15 cellular contexts compared by ENCODE assay signal in the genomic region with DNA sequence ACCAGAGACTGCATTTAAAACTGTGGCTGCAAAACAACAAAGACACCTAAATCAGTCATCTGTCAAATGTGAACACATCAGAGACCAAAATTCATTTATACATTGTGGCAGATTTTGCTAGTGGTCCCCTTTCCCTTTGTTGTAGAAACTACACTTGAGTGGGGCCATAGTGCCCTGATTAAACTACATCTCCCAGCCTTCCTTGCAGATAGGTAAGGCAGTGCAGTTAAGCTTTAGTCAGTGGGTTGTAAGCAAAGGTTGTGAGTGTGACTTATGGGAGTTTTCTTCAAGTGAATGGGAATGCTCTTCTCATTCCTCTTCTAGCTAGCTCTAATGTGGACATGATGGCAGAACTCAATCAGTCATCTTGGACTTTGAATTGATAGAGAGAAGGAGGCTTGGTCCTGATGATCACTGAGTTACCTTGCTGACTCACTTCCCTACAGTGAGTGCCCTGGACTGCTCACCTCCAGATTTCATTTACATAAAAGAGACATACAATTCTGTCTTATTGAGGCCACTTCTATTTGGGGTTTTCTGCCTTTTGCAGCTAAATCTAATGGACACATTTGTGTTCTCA. TPM values are rescaled to one million over a fixed set of nuclear protein-coding genes. Genes with fewer than 3 reads are reported as not detected.
DNase-seq lines count a peak whose midpoint lies in the region; ATAC-seq and TF ChIP-seq lines count a peak whose summit lies in the region.
"Had no signal": no experiment of that assay in that cellular context is flagged by ENCODE, and none has a peak within 500 bp of the region (broad histone marks: within the 10 kb centered on the region; RNA-seq: fewer than 3 reads in every experiment).

No MANE protein-coding gene starts in this region.

- H3K36me3 Mint-ChIP-seq in activated naive CD4-positive, alpha-beta T cell treated with anti-CD3 and anti-CD28 coated beads, Interleukin-2, amount 10 ng/mL, durations not matched to agents 7 days and 5 days = no peaks in the 10 kb centered on the region

- no peak overlapping the region for H3K4me2 ChIP-seq in neuronal stem cell (ENCODE audit: insufficient read depth, low read length, poor library complexity, severe bottlenecking)
- H3K4me2 ChIP-seq: BLaER1 had no signal

- H3K23ac ChIP-seq in neuronal stem cell (ENCODE audit: low read depth, low read length, poor library complexity) = no peak overlapping the region

- no peak for TF ChIP-seq POLR2A in lower leg skin (IDR thresholded peaks at IDR 0.05)

- no peak overlapping the region for H2BK15ac ChIP-seq in neuronal stem cell (ENCODE audit: low read length)

- H3K27me3 Mint-ChIP-seq in activated naive CD4-positive, alpha-beta T cell treated with anti-CD3 and anti-CD28 coated beads, Interleukin-2, amount 10 ng/mL, durations not matched to agents 7 days and 5 days = peaks cover 4% of the 10 kb centered on the region

- no peak overlapping the region for H3K18ac ChIP-seq in neuronal stem cell (ENCODE audit: low read length)

- no peak overlapping the region for H2AK5ac ChIP-seq in neuronal stem cell (ENCODE audit: low read depth, low read length)

- H3K14ac ChIP-seq in neuronal stem cell (ENCODE audit: low read length) = no peak overlapping the region

- H3K4me3 Mint-ChIP-seq in activated naive CD4-positive, alpha-beta T cell treated with anti-CD3 and anti-CD28 coated beads, Interleukin-2, amount 10 ng/mL, durations not matched to agents 7 days and 5 days = no peak overlapping the region
- H3K4me3 Mint-ChIP-seq: activated T-helper 1 cell treated with anti-CD3 and anti-CD28 coated beads, Interleukin-12 subunit alpha, Interleukin-12 subunit beta, Interleukin-2, Interleukin-4 antibody, amounts not matched to agents 30 ng/mL and 10 ng/mL and 1 ng/mL, durations not matched to agents 14 hours and 24 hours and 36 hours; immature natural killer cell; T-helper 17 cell had no signal

- H3K4me3 ChIP-seq in SK-N-MC (no peak overlapping the region), neuronal stem cell (ENCODE audit: low read length in 2 of 2) (no peak overlapping the region), lower leg skin (ENCODE audit: low read depth, poor library complexity, severe bottlenecking) (no peak overlapping the region)
- H3K4me3 ChIP-seq: BLaER1 had no signal

- intact Hi-C loops in lower leg skin (cut with DNase I; ENCODE audit: low total_unique reads) = no loop called here

- H4K91ac ChIP-seq in neuronal stem cell (ENCODE audit: low read depth, low read length, poor library complexity) = no peak overlapping the region

- CTCF ChIA-PET in activated naive CD4-positive, alpha-beta T cell treated with anti-CD3 and anti-CD28 coated beads, Interleukin-2, amount 10 ng/mL, durations not matched to agents 7 days and 5 days (lab: Charles Lee) = interaction anchor here (1.3 to 3.2 kb wide), 3 partner anchors 60 to 67 kb away, joined by 4 to 19 read pairs (median 8); no protein-coding TSS in a partner anchor

- H3K9ac ChIP-seq in SK-N-MC (ENCODE audit: insufficient read length) (peak overlapping the region; percentile 22), neuronal stem cell (ENCODE audit: low read depth, low read length, poor library complexity) (no peak overlapping the region)
- H3K9ac ChIP-seq: BLaER1 had no signal

- H4K8ac ChIP-seq in neuronal stem cell (ENCODE audit: low read depth, low read length) = no peak overlapping the region

- no peak for DNase-seq in SK-N-MC (ENCODE audit: low read depth, low spot score)
- no peak for DNase-seq in neuronal stem cell (ENCODE audit: low spot score)
- no peak for DNase-seq in lower leg skin (ENCODE audit: low spot score in 2 of 2)
- no peak for DNase-seq in activated naive CD4-positive, alpha-beta T cell treated with anti-CD3 and anti-CD28 coated beads, Interleukin-2, amount 10 ng/mL, durations not matched to agents 7 days and 5 days
- DNase-seq in GM19238 (ENCODE audit: insufficient read length, low spot score) = no peak
- DNase-seq in NCI-H226 = no peak
- DNase-seq: activated CD4-positive, alpha-beta T cell treated with anti-CD3 and anti-CD28 coated beads for 4 hours; immature natural killer cell; NCI-H2081; right cardiac atrium; T-helper 17 cell had no signal

- H2AFZ ChIP-seq in neuronal stem cell (ENCODE audit: low read length) = peak overlapping the region; percentile 58

- H3K36me3 ChIP-seq in SK-N-MC (ENCODE audit: insufficient read depth, low read length) = no peaks in the 10 kb centered on the region
- H3K36me3 ChIP-seq in neuronal stem cell (replicated peaks in 1 of 2; ENCODE audit: control insufficient read depth in 2 of 2, insufficient read depth in 2 of 2, low read length in 2 of 2) = no peaks in the 10 kb centered on the region
- H3K36me3 ChIP-seq: BLaER1 had no signal

- H3K27ac ChIP-seq in SK-N-MC = no peak overlapping the region
- no peak overlapping the region for H3K27ac ChIP-seq in neuronal stem cell (replicated peaks; ENCODE audit: low read length)
- H3K27ac ChIP-seq: BLaER1 had no signal

- H3K79me1 ChIP-seq in neuronal stem cell (ENCODE audit: low read depth, low read length) = no peaks in the 10 kb centered on the region

- no peak overlapping the region for H2BK5ac ChIP-seq in neuronal stem cell (ENCODE audit: low read length)

- H3K27me3 ChIP-seq in neuronal stem cell (ENCODE audit: control insufficient read depth in 3 of 3, insufficient read depth in 3 of 3, low read depth in 1 of 3, low read length in 3 of 3) = no peaks in the 10 kb centered on the region
- H3K27me3 ChIP-seq: BLaER1 had no signal

- no peak overlapping the region for H3K27ac Mint-ChIP-seq in activated naive CD4-positive, alpha-beta T cell treated with anti-CD3 and anti-CD28 coated beads, Interleukin-2, amount 10 ng/mL, durations not matched to agents 7 days and 5 days
- H3K27ac Mint-ChIP-seq: T-helper 17 cell had no signal

- H3K4me1 ChIP-seq in neuronal stem cell (ENCODE audit: control insufficient read depth in 2 of 2, insufficient read depth in 1 of 2, low read depth in 1 of 2, low read length in 2 of 2) = peaks cover 5 to 8% of the 10 kb centered on the region in 2 donors

- H2BK120ac ChIP-seq in neuronal stem cell (ENCODE audit: low read depth, low read length) = no peak overlapping the region

- no peaks in the 10 kb centered on the region for H3K9me3 ChIP-seq in SK-N-MC (ENCODE audit: low read depth, low read length)
- peaks cover 0 to 2% of the 10 kb centered on the region in 2 donors for H3K9me3 ChIP-seq in neuronal stem cell (replicated peaks in 1 of 2; ENCODE audit: control insufficient read depth in 2 of 2, insufficient read depth in 1 of 2, low read depth in 1 of 2, low read length in 2 of 2)
- H3K9me3 ChIP-seq: BLaER1 had no signal

- H2BK12ac ChIP-seq in neuronal stem cell (ENCODE audit: low read length) = no peak overlapping the region

- H3K9me3 Mint-ChIP-seq in activated naive CD4-positive, alpha-beta T cell treated with anti-CD3 and anti-CD28 coated beads, Interleukin-2, amount 10 ng/mL, durations not matched to agents 7 days and 5 days = no peaks in the 10 kb centered on the region
- H3K9me3 Mint-ChIP-seq: activated T-helper 1 cell treated with anti-CD3 and anti-CD28 coated beads, Interleukin-12 subunit alpha, Interleukin-12 subunit beta, Interleukin-2, Interleukin-4 antibody, amounts not matched to agents 30 ng/mL and 10 ng/mL and 1 ng/mL, durations not matched to agents 14 hours and 24 hours and 36 hours; immature natural killer cell had no signal

- no peak for TF ChIP-seq CTCF in lower leg skin (IDR thresholded peaks at IDR 0.05)

- H3K4ac ChIP-seq in neuronal stem cell (ENCODE audit: low read length) = no peak overlapping the region

- no peaks in the 10 kb centered on the region for H3K4me1 Mint-ChIP-seq in activated naive CD4-positive, alpha-beta T cell treated with anti-CD3 and anti-CD28 coated beads, Interleukin-2, amount 10 ng/mL, durations not matched to agents 7 days and 5 days

- ATAC-seq in GM18868 (IDR thresholded peaks at IDR 0.05; ENCODE audit: unreplicated experiment) (peak; percentile 20), HG02759 (IDR thresholded peaks at IDR 0.05; ENCODE audit: unreplicated experiment) (peak; percentile 24)
- ATAC-seq: right cardiac atrium had no signal

RNA-seq across cellular contexts. Expression of gene SPARC, which starts 35.2 kb away (rescaled TPM):
- polyA plus RNA-seq in neuronal stem cell (2013, experiment 1 of 2) = 393 TPM
- polyA plus RNA-seq in neuronal stem cell (2013, experiment 2 of 2) = 374 TPM
- total RNA-seq in lower leg skin = 100 to 1,000 TPM; 133 to 494 (median 213) TPM
- total RNA-seq: activated T-helper 1 cell treated with anti-CD3 and anti-CD28 coated beads, Interleukin-12 subunit alpha, Interleukin-12 subunit beta, Interleukin-2, Interleukin-4 antibody, amounts not matched to agents 30 ng/mL and 10 ng/mL and 1 ng/mL, durations not matched to agents 14 hours and 24 hours and 36 hours had no signal

RNA-seq across cellular contexts. Expression of gene ATOX1, which starts 36.5 kb away (rescaled TPM):
- polyA plus RNA-seq in neuronal stem cell (2013, experiment 1 of 2) = 156 TPM
- 162 TPM for polyA plus RNA-seq in neuronal stem cell (2013, experiment 2 of 2)
- 100 to 1,000 TPM in 2 of 4 donors, 10 to 100 TPM in 2; 65.5 to 137 (median 92.8) TPM for total RNA-seq in lower leg skin

RNA-seq across cellular contexts. Expression of gene G3BP1, which starts 49.9 kb away (rescaled TPM):
- polyA plus RNA-seq in neuronal stem cell (2013, experiment 1 of 2) = 94.4 TPM
- polyA plus RNA-seq in neuronal stem cell (2013, experiment 2 of 2) = 100 TPM
- total RNA-seq in lower leg skin = 100 to 1,000 TPM in 2 of 4 donors, 10 to 100 TPM in 2; 85.9 to 192 (median 102) TPM
